Comparison of ENCODE assay signal across 10 cellular contexts in genomic region chr1:89941110-89941770, GRCh38. TPM values are rescaled to one million over a fixed set of nuclear protein-coding genes. Genes with fewer than 3 reads are reported as not detected.
DNase-seq lines count a peak whose midpoint lies in the region; ATAC-seq and TF ChIP-seq lines count a peak whose summit lies in the region.
"Had no signal": no experiment of that assay in that cellular context is flagged by ENCODE, and none has a peak within 500 bp of the region (broad histone marks: within the 10 kb centered on the region; RNA-seq: fewer than 3 reads in every experiment).

No MANE protein-coding gene starts in this region.

- peak; percentile 44 for ATAC-seq in HG02973 (IDR thresholded peaks at IDR 0.05; ENCODE audit: unreplicated experiment)
- ATAC-seq in naive B cell (ENCODE audit: low read depth in 2 of 2), result peak; percentile 16 to 32
- no peak for ATAC-seq in GM21381 (IDR thresholded peaks at IDR 0.05; ENCODE audit: unreplicated experiment)

- H3K36me3 Mint-ChIP-seq in naive B cell, result no peaks in the 10 kb centered on the region

- H3K4me3 Mint-ChIP-seq in naive B cell, result no peak overlapping the region

- H3K4me1 Mint-ChIP-seq in naive B cell, result peaks cover 0 to 5% (median 3%) of the 10 kb centered on the region in 3 donors

- no peaks in the 10 kb centered on the region for H3K27me3 Mint-ChIP-seq in naive B cell

- no peak overlapping the region for H3K27ac Mint-ChIP-seq in naive B cell

- peak; percentile 27 for DNase-seq in GM13976 (ENCODE audit: low spot score)
- DNase-seq in OCI-M1 (lab: John Stamatoyannopoulos, UW), result peak; percentile 82
- DNase-seq in naive B cell, result no peak
- no peak for DNase-seq in NCI-H128 (lab: John Stamatoyannopoulos, UW; ENCODE audit: unreplicated experiment)
- no peak for DNase-seq in RPMI8226
- DNase-seq: hippocampal formation, NCI-H1694, stomach had no signal

- H3K9me3 Mint-ChIP-seq in naive B cell, result no peaks in the 10 kb centered on the region

- no peak for TF ChIP-seq CTCF in GM13976 (IDR thresholded peaks at IDR 0.05; ENCODE audit: borderline replicate concordance, control extremely low read depth, extremely low read depth, insufficient read depth, missing control alignments)

- in situ Hi-C loops in GM13976 (cut with MboI; ENCODE audit: low sequenced_read_pairs, unreplicated experiment), result no loop called here

RNA-seq across cellular contexts. Expression of gene ZNF326, which starts 53.7 kb away (rescaled TPM):
- 10 to 100 TPM in 4 of 6 donors, 1 to 10 TPM in 2; 7.8 to 15.8 (median 12.0) TPM for polyA plus RNA-seq in naive B cell (ENCODE audit: low read depth in 6 of 6)

Comparison
In these comparisons a context has a peak if more than half of its experiments do, and no peak if none do; other contexts are left out.
1. DNase-seq: peak in GM13976 (single experiment) and OCI-M1 (single experiment); none in naive B cell (single experiment), NCI-H128 (single experiment) and RPMI8226 (single experiment).